ENCODE assay signal across 23 cellular contexts in the genomic region with DNA sequence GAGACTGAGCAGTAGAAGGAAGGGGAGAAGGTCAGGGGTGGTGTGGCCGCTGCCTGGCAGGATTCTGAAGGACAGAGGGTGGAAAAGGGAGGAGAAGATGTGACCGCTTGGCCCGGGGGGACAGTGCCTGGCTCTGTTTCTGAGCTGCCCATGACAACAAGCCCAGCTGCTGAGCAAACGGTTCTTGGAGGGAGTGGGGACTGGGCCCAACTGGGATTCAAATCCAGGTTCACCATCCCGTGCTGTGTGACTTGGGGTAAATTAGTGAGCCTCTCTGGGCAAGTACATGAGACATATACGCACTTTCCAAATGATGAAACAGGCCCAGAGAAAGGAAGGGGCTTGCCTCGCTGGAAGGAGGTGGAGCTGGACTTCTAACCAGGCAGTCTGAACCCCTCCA. TPM values are rescaled to one million over a fixed set of nuclear protein-coding genes. Genes with fewer than 3 reads are reported as not detected.
"Had no signal": no experiment of that assay in that cellular context is flagged by ENCODE, and none has a peak within 500 bp of the region (broad histone marks: within the 10 kb centered on the region; RNA-seq: fewer than 3 reads in every experiment).

No MANE protein-coding gene starts in this region.

- H3K9me3 Mint-ChIP-seq: activated naive CD4-positive, alpha-beta T cell treated with anti-CD3 and anti-CD28 coated beads for 36 hours; activated naive CD8-positive, alpha-beta T cell treated with anti-CD3 and anti-CD28 coated beads, Interleukin-2, amount 50 U/mL, for 24 hours; activated T-helper 17 cell treated with anti-CD3 and anti-CD28 coated beads, Interleukin-2, amount 50 U/mL, for 72 hours had no signal

- H3K4me1 ChIP-seq: esophagus squamous epithelium, parathyroid adenoma had no signal

- H3K4me3 Mint-ChIP-seq: activated naive CD4-positive, alpha-beta T cell treated with anti-CD3 and anti-CD28 coated beads for 36 hours; activated naive CD8-positive, alpha-beta T cell treated with anti-CD3 and anti-CD28 coated beads, Interleukin-2, amount 50 U/mL, for 24 hours; activated T-helper 17 cell treated with anti-CD3 and anti-CD28 coated beads, Interleukin-2, amount 50 U/mL, for 72 hours; naive thymus-derived CD4-positive, alpha-beta T cell had no signal

- H3K36me3 ChIP-seq: esophagus squamous epithelium, neutrophil, thoracic aorta had no signal

- H3K27ac Mint-ChIP-seq: activated naive CD4-positive, alpha-beta T cell treated with anti-CD3 and anti-CD28 coated beads for 36 hours; activated naive CD8-positive, alpha-beta T cell treated with anti-CD3 and anti-CD28 coated beads, Interleukin-2, amount 50 U/mL, for 24 hours; activated T-helper 17 cell treated with anti-CD3 and anti-CD28 coated beads, Interleukin-2, amount 50 U/mL, for 72 hours; naive thymus-derived CD4-positive, alpha-beta T cell had no signal

- DNase-seq: activated CD4-positive, alpha-beta T cell treated with anti-CD3 and anti-CD28 coated beads, Interleukin-2, amount 50 U/mL, for 48 hours; activated CD4-positive, CD25-positive, alpha-beta regulatory T cell treated with anti-CD3 and anti-CD28 coated beads, Interleukin-2, amount 50 U/mL, for 72 hours; activated naive CD4-positive, alpha-beta T cell treated with anti-CD3 and anti-CD28 coated beads for 36 hours; activated naive CD8-positive, alpha-beta T cell treated with anti-CD3 and anti-CD28 coated beads, Interleukin-2, amount 50 U/mL, for 24 hours; effector CD4-positive, alpha-beta T cell; esophagus squamous epithelium; glutamatergic neuron; kidney glomerular epithelial cell; naive thymus-derived CD4-positive, alpha-beta T cell; retina; stimulated activated CD4-positive, alpha-beta T cell treated with anti-CD3 and anti-CD28 coated beads, Interleukin-4, amount 100 ng/mL, for 4 hours; stimulated activated naive CD8-positive, alpha-beta T cell treated with anti-CD3 and anti-CD28 coated beads, Interleukin-15, Interleukin-2, amounts not matched to agents 100 U/mL and 50 U/mL, for 24 hours; T-helper 1 cell; T1000 had no signal

- H3K9me3 ChIP-seq: esophagus squamous epithelium, neutrophil had no signal

- H3K4me1 Mint-ChIP-seq: activated naive CD8-positive, alpha-beta T cell treated with anti-CD3 and anti-CD28 coated beads, Interleukin-2, amount 50 U/mL, for 24 hours; activated T-helper 17 cell treated with anti-CD3 and anti-CD28 coated beads, Interleukin-2, amount 50 U/mL, for 72 hours; naive thymus-derived CD4-positive, alpha-beta T cell had no signal

- H3K36me3 Mint-ChIP-seq: naive thymus-derived CD4-positive, alpha-beta T cell had no signal

- H3K27ac ChIP-seq: coronary artery, esophagus squamous epithelium, neutrophil, parathyroid adenoma, thoracic aorta had no signal

- ATAC-seq: activated naive CD8-positive, alpha-beta T cell treated with anti-CD3 and anti-CD28 coated beads, Interleukin-2, amount 50 U/mL, for 24 hours; activated T-helper 17 cell treated with anti-CD3 and anti-CD28 coated beads, Interleukin-2, amount 50 U/mL, for 72 hours; naive thymus-derived CD4-positive, alpha-beta T cell; SK-N-SH treated with all-trans-retinoic acid at 6 μM for 48 hours; stimulated activated naive CD8-positive, alpha-beta T cell treated with anti-CD3 and anti-CD28 coated beads, Interleukin-15, Interleukin-2, amounts not matched to agents 100 U/mL and 50 U/mL, for 24 hours had no signal

- H3K4me3 ChIP-seq: coronary artery, esophagus squamous epithelium, lung, smooth muscle cell, thoracic aorta had no signal

RNA-seq across cellular contexts. Expression of a gene that starts 23.3 kb away (rescaled TPM):
- total RNA-seq: activated naive CD4-positive, alpha-beta T cell treated with anti-CD3 and anti-CD28 coated beads for 36 hours; smooth muscle cell had no signal
- polyA plus RNA-seq: naive thymus-derived CD4-positive, alpha-beta T cell; smooth muscle cell had no signal

RNA-seq across cellular contexts. Expression of a gene that starts 44.5 kb away (rescaled TPM):
- total RNA-seq: activated T-helper 17 cell treated with anti-CD3 and anti-CD28 coated beads, Interleukin-2, amount 50 U/mL, for 72 hours; mononuclear cell; naive thymus-derived CD4-positive, alpha-beta T cell had no signal
